ENCODE assay signal across 23 cellular contexts in genomic region chr3:127764301-127764700, GRCh38. TPM values are rescaled to one million over a fixed set of nuclear protein-coding genes. Genes with fewer than 3 reads are reported as not detected.
DNase-seq lines count a peak whose midpoint lies in the region; ATAC-seq and TF ChIP-seq lines count a peak whose summit lies in the region.
"Had no signal": no experiment of that assay in that cellular context is flagged by ENCODE, and none has a peak within 500 bp of the region (broad histone marks: within the 10 kb centered on the region; RNA-seq: fewer than 3 reads in every experiment).

No MANE protein-coding gene starts in this region.

- H3K36me3 Mint-ChIP-seq in activated CD8-positive, alpha-beta memory T cell treated with anti-CD3 and anti-CD28 coated beads, Interleukin-2, amount 10 ng/mL, durations not matched to agents 7 days and 5 days = peaks cover 3% of the 10 kb centered on the region
- peaks cover 25 to 49% of the 10 kb centered on the region in 2 donors for H3K36me3 Mint-ChIP-seq in stimulated activated naive B cell treated with anti-CD40 and anti-IgM and Interleukin-4, amounts not matched to agents 10 μg/mL and 1 μg/mL and 100 μg/mL, for 72 hours
- H3K36me3 Mint-ChIP-seq: CD4-positive, CD25-positive, alpha-beta regulatory T cell; T-cell had no signal

- TF ChIP-seq CTCF in Loucy (conservative IDR thresholded peaks at IDR 0.05; ENCODE audit: low read length) (no peak), GM20000 (IDR thresholded peaks at IDR 0.05; ENCODE audit: extremely low read depth, missing control alignments) (no peak)

- H3K27ac Mint-ChIP-seq in activated CD8-positive, alpha-beta memory T cell treated with anti-CD3 and anti-CD28 coated beads, Interleukin-2, amount 10 ng/mL, durations not matched to agents 7 days and 5 days = peak overlapping the region; percentile 89
- peak overlapping the region; percentile 71 for H3K27ac Mint-ChIP-seq in stimulated activated naive B cell treated with anti-CD40 and anti-IgM and Interleukin-4, amounts not matched to agents 10 μg/mL and 1 μg/mL and 100 μg/mL, for 72 hours
- H3K27ac Mint-ChIP-seq: CD4-positive, CD25-positive, alpha-beta regulatory T cell; T-cell had no signal

- DNase-seq in activated CD8-positive, alpha-beta memory T cell treated with anti-CD3 and anti-CD28 coated beads, Interleukin-2, amount 10 ng/mL, durations not matched to agents 7 days and 5 days = no peak
- DNase-seq in activated CD8-positive, alpha-beta memory T cell treated with anti-CD3 and anti-CD28 coated beads for 24 hours = no peak
- no peak for DNase-seq in stimulated activated naive B cell treated with anti-CD40 and anti-IgM and Interleukin-4, amounts not matched to agents 10 μg/mL and 1 μg/mL and 100 μg/mL, for 72 hours
- no peak for DNase-seq in DMS 273 treated with DMSO at 0.1 percent for 48 hours (lab: John Stamatoyannopoulos, UW)
- no peak for DNase-seq in stimulated activated CD4-positive, alpha-beta T cell treated with anti-CD3 and anti-CD28 coated beads, Interleukin-4, amount 100 ng/mL, for 1 hour
- DNase-seq in GM20000 (ENCODE audit: low spot score) = no peak
- DNase-seq: activated CD4-positive, alpha-beta T cell treated with anti-CD3 and anti-CD28 coated beads for 48 hours; activated T-cell treated with anti-CD3 and anti-CD28 coated beads, Interleukin-2, amount 50 U/mL, for 48 hours; erythroblast; kidney; naive thymus-derived CD4-positive, alpha-beta T cell; NCI-H146; OCI-M1; stimulated activated naive CD4-positive, alpha-beta T cell; T-cell; testis; WERI-Rb-1 had no signal

- no peaks in the 10 kb centered on the region for H3K9me2 ChIP-seq in Loucy (replicated peaks; ENCODE audit: low read depth, low read length)

- H3K9ac ChIP-seq in Loucy (ENCODE audit: low read depth, low read length, poor library complexity, severe bottlenecking) = peak overlapping the region; percentile 99

- CTCF ChIA-PET in activated CD8-positive, alpha-beta memory T cell treated with anti-CD3 and anti-CD28 coated beads, Interleukin-2, amount 10 ng/mL, durations not matched to agents 7 days and 5 days (lab: Charles Lee) = interaction anchor here (1.0 to 1.2 kb wide), 3 partner anchors 27 to 61 kb away, joined by 3 to 6 read pairs (median 3); no protein-coding TSS in a partner anchor

- H2AFZ ChIP-seq in Loucy (ENCODE audit: low read length) = no peak overlapping the region

- peaks cover 6% of the 10 kb centered on the region for H3K9me3 Mint-ChIP-seq in activated CD8-positive, alpha-beta memory T cell treated with anti-CD3 and anti-CD28 coated beads, Interleukin-2, amount 10 ng/mL, durations not matched to agents 7 days and 5 days (ENCODE audit: low read depth)
- peaks cover 5 to 7% of the 10 kb centered on the region in 2 donors for H3K9me3 Mint-ChIP-seq in stimulated activated naive B cell treated with anti-CD40 and anti-IgM and Interleukin-4, amounts not matched to agents 10 μg/mL and 1 μg/mL and 100 μg/mL, for 72 hours

- peaks cover 3% of the 10 kb centered on the region for H3K27me3 Mint-ChIP-seq in activated CD8-positive, alpha-beta memory T cell treated with anti-CD3 and anti-CD28 coated beads, Interleukin-2, amount 10 ng/mL, durations not matched to agents 7 days and 5 days
- no peaks in the 10 kb centered on the region for H3K27me3 Mint-ChIP-seq in stimulated activated naive B cell treated with anti-CD40 and anti-IgM and Interleukin-4, amounts not matched to agents 10 μg/mL and 1 μg/mL and 100 μg/mL, for 72 hours

- H3K27me3 ChIP-seq in Loucy (ENCODE audit: insufficient read depth, low read length, poor library complexity, severe bottlenecking) = no peaks in the 10 kb centered on the region
- H3K27me3 ChIP-seq: testis had no signal

- peak overlapping the region; percentile 78 for H3K4me3 ChIP-seq in Loucy (ENCODE audit: low read length, poor library complexity, severe bottlenecking)
- H3K4me3 ChIP-seq: testis had no signal

- H3F3A ChIP-seq in Loucy (ENCODE audit: low read depth) = peaks cover 12% of the 10 kb centered on the region

- H3K4me1 ChIP-seq in Loucy (ENCODE audit: insufficient read depth, low read length, poor library complexity, severe bottlenecking) = peaks cover 81% of the 10 kb centered on the region

- no peak for ATAC-seq in activated CD8-positive, alpha-beta memory T cell treated with anti-CD3 and anti-CD28 coated beads, Interleukin-2, amount 10 ng/mL, durations not matched to agents 7 days and 5 days
- no peak for ATAC-seq in stimulated activated naive B cell treated with anti-CD40 and anti-IgM and Interleukin-4, amounts not matched to agents 10 μg/mL and 1 μg/mL and 100 μg/mL, for 72 hours (replicated peaks)
- ATAC-seq: HCT116; naive thymus-derived CD4-positive, alpha-beta T cell; T-cell had no signal

- peak overlapping the region; percentile 55 for H3K27ac ChIP-seq in cingulate gyrus (ENCODE audit: low read depth, low read length)
- H3K27ac ChIP-seq: 22Rv1, RWPE1, testis, WERI-Rb-1 had no signal

- no peak overlapping the region for H3K4me3 Mint-ChIP-seq in activated CD8-positive, alpha-beta memory T cell treated with anti-CD3 and anti-CD28 coated beads, Interleukin-2, amount 10 ng/mL, durations not matched to agents 7 days and 5 days
- peak overlapping the region in 1 of 2 donors; percentile 27 for H3K4me3 Mint-ChIP-seq in stimulated activated naive B cell treated with anti-CD40 and anti-IgM and Interleukin-4, amounts not matched to agents 10 μg/mL and 1 μg/mL and 100 μg/mL, for 72 hours
- H3K4me3 Mint-ChIP-seq: naive thymus-derived CD4-positive, alpha-beta T cell; T-cell had no signal

- H3K4me2 ChIP-seq in Loucy (ENCODE audit: low read depth, low read length, poor library complexity, severe bottlenecking) = peak overlapping the region; percentile 91

- H3K36me3 ChIP-seq in Loucy (ENCODE audit: insufficient read depth, low read length) = peaks cover 30% of the 10 kb centered on the region; the same call in 1 of the 2 replicates
- H3K36me3 ChIP-seq: WERI-Rb-1 had no signal

- no peaks in the 10 kb centered on the region for H4K20me1 ChIP-seq in Loucy (ENCODE audit: insufficient read depth, low read length, poor library complexity, severe bottlenecking)

- peaks cover 85% of the 10 kb centered on the region for H3K79me2 ChIP-seq in Loucy (ENCODE audit: insufficient read depth, low read length)

- peaks cover 8% of the 10 kb centered on the region; the same call in 1 of the 2 replicates for H3K9me3 ChIP-seq in Loucy (ENCODE audit: insufficient read depth, low read depth, low read length)
- H3K9me3 ChIP-seq: testis had no signal

- peaks cover 70% of the 10 kb centered on the region for H3K4me1 Mint-ChIP-seq in activated CD8-positive, alpha-beta memory T cell treated with anti-CD3 and anti-CD28 coated beads, Interleukin-2, amount 10 ng/mL, durations not matched to agents 7 days and 5 days
- peaks cover 28 to 47% of the 10 kb centered on the region in 2 donors for H3K4me1 Mint-ChIP-seq in stimulated activated naive B cell treated with anti-CD40 and anti-IgM and Interleukin-4, amounts not matched to agents 10 μg/mL and 1 μg/mL and 100 μg/mL, for 72 hours

RNA-seq across cellular contexts. Expression of gene MGLL, which starts 58.0 kb away (rescaled TPM):
- total RNA-seq in activated CD8-positive, alpha-beta memory T cell treated with anti-CD3 and anti-CD28 coated beads, Interleukin-2, amount 10 ng/mL, durations not matched to agents 7 days and 5 days = 1 to 10 TPM; 3.4 to 5.0 TPM
